In genomic region chr9:35834260-35835215, GRCh38 we compare ENCODE assay signal across 1 cellular context.
A peak's percentile ranks its signal among the peaks of the same experiment; 100 is the strongest.
TF ChIP-seq lines count a peak whose summit lies in the region.

No MANE protein-coding gene starts in this region.

TF ChIP-seq in HepG2, 621 proteins besides CTCF, POLR2A, EP300 and RAD21 (continued from another document and continues in another):
- TF ChIP-seq MYPOP (CRISPR knock-in tag; IDR thresholded peaks at IDR 0.05) = no peak
- TF ChIP-seq MXD3 (CRISPR knock-in tag; IDR thresholded peaks at IDR 0.05) = no peak
- no peak for TF ChIP-seq ZNF276 (CRISPR knock-in tag; IDR thresholded peaks at IDR 0.05; ENCODE audit: low read depth)
- TF ChIP-seq SIX1 (CRISPR knock-in tag; IDR thresholded peaks at IDR 0.05; ENCODE audit: borderline replicate concordance) = no peak
- TF ChIP-seq SMC3 (IDR thresholded peaks at IDR 0.05; ENCODE audit: low read length) = no peak
- no peak for TF ChIP-seq SNAPC5 (CRISPR knock-in tag; IDR thresholded peaks at IDR 0.05; ENCODE audit: borderline replicate concordance)
- no peak for TF ChIP-seq ZSCAN29 (CRISPR knock-in tag; conservative IDR thresholded peaks at IDR 0.05)
- TF ChIP-seq CENPT (CRISPR knock-in tag; IDR thresholded peaks at IDR 0.05; ENCODE audit: low read depth) = no peak
- no peak for TF ChIP-seq DNMT1 (CRISPR knock-in tag; IDR thresholded peaks at IDR 0.05)
- TF ChIP-seq GTF3A (CRISPR knock-in tag; conservative IDR thresholded peaks at IDR 0.05) = no peak
- TF ChIP-seq SALL1 (CRISPR knock-in tag; IDR thresholded peaks at IDR 0.05) = peak; percentile 63; the same call in 1 of the 2 replicates
- TF ChIP-seq KDM2A (CRISPR knock-in tag; IDR thresholded peaks at IDR 0.05; ENCODE audit: borderline replicate concordance, low read depth) = no peak
- no peak for TF ChIP-seq NONO (IDR thresholded peaks at IDR 0.05)
- no peak for TF ChIP-seq NONO (CRISPR knock-in tag; conservative IDR thresholded peaks at IDR 0.05)
- no peak for TF ChIP-seq DMTF1 (CRISPR knock-in tag; IDR thresholded peaks at IDR 0.05)
- TF ChIP-seq RXRB (CRISPR knock-in tag; IDR thresholded peaks at IDR 0.05; ENCODE audit: borderline replicate concordance) = peak; percentile 73
- no peak for TF ChIP-seq MXD4 (CRISPR knock-in tag; IDR thresholded peaks at IDR 0.05)
- TF ChIP-seq USF2 (IDR thresholded peaks at IDR 0.05; ENCODE audit: low read depth, low read length) = no peak; the same call in 1 of the 2 replicates
- peak; percentile 79; the same call in 1 of the 2 replicates for TF ChIP-seq USF2 (CRISPR knock-in tag; IDR thresholded peaks at IDR 0.05; ENCODE audit: borderline replicate concordance)
- 0 out of 2 replicates have a peak, but pooled peaks have one; percentile 25 for TF ChIP-seq HNF1A (IDR thresholded peaks at IDR 0.05; ENCODE audit: low read depth)
- TF ChIP-seq HNF1A (CRISPR knock-in tag; IDR thresholded peaks at IDR 0.05; ENCODE audit: borderline replicate concordance) = no peak
- no peak for TF ChIP-seq ZFAT (CRISPR knock-in tag; conservative IDR thresholded peaks at IDR 0.05)
- TF ChIP-seq SOX6 (IDR thresholded peaks at IDR 0.05) = no peak
- peak; percentile 49; the same call in 1 of the 2 replicates for TF ChIP-seq SOX6 (CRISPR knock-in tag; IDR thresholded peaks at IDR 0.05)
- TF ChIP-seq GATAD2A (CRISPR knock-in tag; IDR thresholded peaks at IDR 0.05) = 0 out of 2 replicates have a peak, but pooled peaks have one; percentile 39
- TF ChIP-seq ZNF383 (CRISPR knock-in tag; IDR thresholded peaks at IDR 0.05; ENCODE audit: borderline replicate concordance) = no peak
- no peak for TF ChIP-seq ZBTB3 (CRISPR knock-in tag; IDR thresholded peaks at IDR 0.05; ENCODE audit: borderline replicate concordance, low read depth)
- TF ChIP-seq ZNF746 (CRISPR knock-in tag; IDR thresholded peaks at IDR 0.05) = no peak
- no peak for TF ChIP-seq PRDM10 (CRISPR knock-in tag; IDR thresholded peaks at IDR 0.05; ENCODE audit: low read depth)
- TF ChIP-seq ZNF580 (CRISPR knock-in tag; IDR thresholded peaks at IDR 0.05; ENCODE audit: borderline replicate concordance, low read depth) = no peak
- TF ChIP-seq TOE1 (CRISPR knock-in tag; IDR thresholded peaks at IDR 0.05) = no peak
- peak; percentile 64; the same call in 1 of the 2 replicates for TF ChIP-seq TFE3 (CRISPR knock-in tag; IDR thresholded peaks at IDR 0.05)
